In genomic region chr13:98142427-98143156, GRCh38 we compare ENCODE assay signal across 1 cellular context.
A peak's percentile ranks its signal among the peaks of the same experiment; 100 is the strongest.
TF ChIP-seq lines count a peak whose summit lies in the region.

A gene with protein sequence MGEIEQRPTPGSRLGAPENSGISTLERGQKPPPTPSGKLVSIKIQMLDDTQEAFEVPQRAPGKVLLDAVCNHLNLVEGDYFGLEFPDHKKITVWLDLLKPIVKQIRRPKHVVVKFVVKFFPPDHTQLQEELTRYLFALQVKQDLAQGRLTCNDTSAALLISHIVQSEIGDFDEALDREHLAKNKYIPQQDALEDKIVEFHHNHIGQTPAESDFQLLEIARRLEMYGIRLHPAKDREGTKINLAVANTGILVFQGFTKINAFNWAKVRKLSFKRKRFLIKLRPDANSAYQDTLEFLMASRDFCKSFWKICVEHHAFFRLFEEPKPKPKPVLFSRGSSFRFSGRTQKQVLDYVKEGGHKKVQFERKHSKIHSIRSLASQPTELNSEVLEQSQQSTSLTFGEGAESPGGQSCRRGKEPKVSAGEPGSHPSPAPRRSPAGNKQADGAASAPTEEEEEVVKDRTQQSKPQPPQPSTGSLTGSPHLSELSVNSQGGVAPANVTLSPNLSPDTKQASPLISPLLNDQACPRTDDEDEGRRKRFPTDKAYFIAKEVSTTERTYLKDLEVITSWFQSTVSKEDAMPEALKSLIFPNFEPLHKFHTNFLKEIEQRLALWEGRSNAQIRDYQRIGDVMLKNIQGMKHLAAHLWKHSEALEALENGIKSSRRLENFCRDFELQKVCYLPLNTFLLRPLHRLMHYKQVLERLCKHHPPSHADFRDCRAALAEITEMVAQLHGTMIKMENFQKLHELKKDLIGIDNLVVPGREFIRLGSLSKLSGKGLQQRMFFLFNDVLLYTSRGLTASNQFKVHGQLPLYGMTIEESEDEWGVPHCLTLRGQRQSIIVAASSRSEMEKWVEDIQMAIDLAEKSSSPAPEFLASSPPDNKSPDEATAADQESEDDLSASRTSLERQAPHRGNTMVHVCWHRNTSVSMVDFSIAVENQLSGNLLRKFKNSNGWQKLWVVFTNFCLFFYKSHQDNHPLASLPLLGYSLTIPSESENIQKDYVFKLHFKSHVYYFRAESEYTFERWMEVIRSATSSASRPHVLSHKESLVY (plus strand): TSS chr13:98143094. CDS start chr13:98213243, 70,149 bp downstream.

TF ChIP-seq in HepG2, 621 proteins besides CTCF, POLR2A, EP300 and RAD21 (continued from another document and continues in another):
- TF ChIP-seq, protein P1, sequence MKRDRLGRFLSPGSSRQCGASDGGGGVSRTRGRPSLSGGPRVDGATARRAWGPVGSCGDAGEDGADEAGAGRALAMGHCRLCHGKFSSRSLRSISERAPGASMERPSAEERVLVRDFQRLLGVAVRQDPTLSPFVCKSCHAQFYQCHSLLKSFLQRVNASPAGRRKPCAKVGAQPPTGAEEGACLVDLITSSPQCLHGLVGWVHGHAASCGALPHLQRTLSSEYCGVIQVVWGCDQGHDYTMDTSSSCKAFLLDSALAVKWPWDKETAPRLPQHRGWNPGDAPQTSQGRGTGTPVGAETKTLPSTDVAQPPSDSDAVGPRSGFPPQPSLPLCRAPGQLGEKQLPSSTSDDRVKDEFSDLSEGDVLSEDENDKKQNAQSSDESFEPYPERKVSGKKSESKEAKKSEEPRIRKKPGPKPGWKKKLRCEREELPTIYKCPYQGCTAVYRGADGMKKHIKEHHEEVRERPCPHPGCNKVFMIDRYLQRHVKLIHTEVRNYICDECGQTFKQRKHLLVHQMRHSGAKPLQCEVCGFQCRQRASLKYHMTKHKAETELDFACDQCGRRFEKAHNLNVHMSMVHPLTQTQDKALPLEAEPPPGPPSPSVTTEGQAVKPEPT (CRISPR knock-in tag; IDR thresholded peaks at IDR 0.05; ENCODE audit: low read depth), result 0 out of 2 replicates have a peak, but pooled peaks have one; percentile 67
- TF ChIP-seq, protein P2, sequence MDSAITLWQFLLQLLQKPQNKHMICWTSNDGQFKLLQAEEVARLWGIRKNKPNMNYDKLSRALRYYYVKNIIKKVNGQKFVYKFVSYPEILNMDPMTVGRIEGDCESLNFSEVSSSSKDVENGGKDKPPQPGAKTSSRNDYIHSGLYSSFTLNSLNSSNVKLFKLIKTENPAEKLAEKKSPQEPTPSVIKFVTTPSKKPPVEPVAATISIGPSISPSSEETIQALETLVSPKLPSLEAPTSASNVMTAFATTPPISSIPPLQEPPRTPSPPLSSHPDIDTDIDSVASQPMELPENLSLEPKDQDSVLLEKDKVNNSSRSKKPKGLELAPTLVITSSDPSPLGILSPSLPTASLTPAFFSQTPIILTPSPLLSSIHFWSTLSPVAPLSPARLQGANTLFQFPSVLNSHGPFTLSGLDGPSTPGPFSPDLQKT (CRISPR knock-in tag; IDR thresholded peaks at IDR 0.05; ENCODE audit: borderline replicate concordance), result no peak
- TF ChIP-seq ZNF34 (CRISPR knock-in tag; IDR thresholded peaks at IDR 0.05; ENCODE audit: borderline replicate concordance), result 0 out of 2 replicates have a peak, but pooled peaks have one; percentile 84
- TF ChIP-seq NKX3-1 (CRISPR knock-in tag; IDR thresholded peaks at IDR 0.05), result peak; percentile 79
- no peak for TF ChIP-seq ZNF354B (CRISPR knock-in tag; IDR thresholded peaks at IDR 0.05)
- no peak for TF ChIP-seq GPBP1L1 (CRISPR knock-in tag; IDR thresholded peaks at IDR 0.05)
- no peak for TF ChIP-seq ZNF253 (CRISPR knock-in tag; IDR thresholded peaks at IDR 0.05; ENCODE audit: borderline replicate concordance)
- TF ChIP-seq, protein P3, sequence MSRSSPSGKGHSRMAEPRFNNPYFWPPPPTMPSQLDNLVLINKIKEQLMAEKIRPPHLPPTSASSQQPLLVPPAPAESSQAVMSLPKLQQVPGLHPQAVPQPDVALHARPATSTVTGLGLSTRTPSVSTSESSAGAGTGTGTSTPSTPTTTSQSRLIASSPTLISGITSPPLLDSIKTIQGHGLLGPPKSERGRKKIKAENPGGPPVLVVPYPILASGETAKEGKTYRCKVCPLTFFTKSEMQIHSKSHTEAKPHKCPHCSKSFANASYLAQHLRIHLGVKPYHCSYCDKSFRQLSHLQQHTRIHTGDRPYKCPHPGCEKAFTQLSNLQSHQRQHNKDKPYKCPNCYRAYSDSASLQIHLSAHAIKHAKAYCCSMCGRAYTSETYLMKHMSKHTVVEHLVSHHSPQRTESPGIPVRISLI (CRISPR knock-in tag; IDR thresholded peaks at IDR 0.05; ENCODE audit: borderline replicate concordance), result peak; percentile 61
- TF ChIP-seq NCOA5 (CRISPR knock-in tag; IDR thresholded peaks at IDR 0.05), result no peak
- TF ChIP-seq ZNF792 (CRISPR knock-in tag; IDR thresholded peaks at IDR 0.05), result no peak
- TF ChIP-seq SALL1 (CRISPR knock-in tag; IDR thresholded peaks at IDR 0.05), result peak; percentile 43; the same call in 1 of the 2 replicates
- TF ChIP-seq, protein P4, sequence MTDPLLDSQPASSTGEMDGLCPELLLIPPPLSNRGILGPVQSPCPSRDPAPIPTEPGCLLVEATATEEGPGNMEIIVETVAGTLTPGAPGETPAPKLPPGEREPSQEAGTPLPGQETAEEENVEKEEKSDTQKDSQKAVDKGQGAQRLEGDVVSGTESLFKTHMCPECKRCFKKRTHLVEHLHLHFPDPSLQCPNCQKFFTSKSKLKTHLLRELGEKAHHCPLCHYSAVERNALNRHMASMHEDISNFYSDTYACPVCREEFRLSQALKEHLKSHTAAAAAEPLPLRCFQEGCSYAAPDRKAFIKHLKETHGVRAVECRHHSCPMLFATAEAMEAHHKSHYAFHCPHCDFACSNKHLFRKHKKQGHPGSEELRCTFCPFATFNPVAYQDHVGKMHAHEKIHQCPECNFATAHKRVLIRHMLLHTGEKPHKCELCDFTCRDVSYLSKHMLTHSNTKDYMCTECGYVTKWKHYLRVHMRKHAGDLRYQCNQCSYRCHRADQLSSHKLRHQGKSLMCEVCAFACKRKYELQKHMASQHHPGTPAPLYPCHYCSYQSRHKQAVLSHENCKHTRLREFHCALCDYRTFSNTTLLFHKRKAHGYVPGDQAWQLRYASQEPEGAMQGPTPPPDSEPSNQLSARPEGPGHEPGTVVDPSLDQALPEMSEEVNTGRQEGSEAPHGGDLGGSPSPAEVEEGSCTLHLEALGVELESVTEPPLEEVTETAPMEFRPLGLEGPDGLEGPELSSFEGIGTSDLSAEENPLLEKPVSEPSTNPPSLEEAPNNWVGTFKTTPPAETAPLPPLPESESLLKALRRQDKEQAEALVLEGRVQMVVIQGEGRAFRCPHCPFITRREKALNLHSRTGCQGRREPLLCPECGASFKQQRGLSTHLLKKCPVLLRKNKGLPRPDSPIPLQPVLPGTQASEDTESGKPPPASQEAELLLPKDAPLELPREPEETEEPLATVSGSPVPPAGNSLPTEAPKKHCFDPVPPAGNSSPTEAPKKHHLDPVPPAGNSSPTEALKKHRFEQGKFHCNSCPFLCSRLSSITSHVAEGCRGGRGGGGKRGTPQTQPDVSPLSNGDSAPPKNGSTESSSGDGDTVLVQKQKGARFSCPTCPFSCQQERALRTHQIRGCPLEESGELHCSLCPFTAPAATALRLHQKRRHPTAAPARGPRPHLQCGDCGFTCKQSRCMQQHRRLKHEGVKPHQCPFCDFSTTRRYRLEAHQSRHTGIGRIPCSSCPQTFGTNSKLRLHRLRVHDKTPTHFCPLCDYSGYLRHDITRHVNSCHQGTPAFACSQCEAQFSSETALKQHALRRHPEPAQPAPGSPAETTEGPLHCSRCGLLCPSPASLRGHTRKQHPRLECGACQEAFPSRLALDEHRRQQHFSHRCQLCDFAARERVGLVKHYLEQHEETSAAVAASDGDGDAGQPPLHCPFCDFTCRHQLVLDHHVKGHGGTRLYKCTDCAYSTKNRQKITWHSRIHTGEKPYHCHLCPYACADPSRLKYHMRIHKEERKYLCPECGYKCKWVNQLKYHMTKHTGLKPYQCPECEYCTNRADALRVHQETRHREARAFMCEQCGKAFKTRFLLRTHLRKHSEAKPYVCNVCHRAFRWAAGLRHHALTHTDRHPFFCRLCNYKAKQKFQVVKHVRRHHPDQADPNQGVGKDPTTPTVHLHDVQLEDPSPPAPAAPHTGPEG (CRISPR knock-in tag; IDR thresholded peaks at IDR 0.05), result peak; percentile 80
- no peak for TF ChIP-seq ZNF839 (CRISPR knock-in tag; IDR thresholded peaks at IDR 0.05; ENCODE audit: borderline replicate concordance)
- no peak for TF ChIP-seq IKZF1 (IDR thresholded peaks at IDR 0.05)
- TF ChIP-seq ZNF432 (CRISPR knock-in tag; IDR thresholded peaks at IDR 0.05; ENCODE audit: borderline replicate concordance), result no peak
- TF ChIP-seq RERE (CRISPR knock-in tag; IDR thresholded peaks at IDR 0.05; ENCODE audit: low read depth), result no peak
- TF ChIP-seq TOPORS (CRISPR knock-in tag; IDR thresholded peaks at IDR 0.05), result 0 out of 2 replicates have a peak, but pooled peaks have one; percentile 28
- no peak for TF ChIP-seq GRHL1 (CRISPR knock-in tag; conservative IDR thresholded peaks at IDR 0.05)
- peak; percentile 80; the same call in 1 of the 2 replicates for TF ChIP-seq GTF3A (CRISPR knock-in tag; conservative IDR thresholded peaks at IDR 0.05)
- TF ChIP-seq, protein P5, sequence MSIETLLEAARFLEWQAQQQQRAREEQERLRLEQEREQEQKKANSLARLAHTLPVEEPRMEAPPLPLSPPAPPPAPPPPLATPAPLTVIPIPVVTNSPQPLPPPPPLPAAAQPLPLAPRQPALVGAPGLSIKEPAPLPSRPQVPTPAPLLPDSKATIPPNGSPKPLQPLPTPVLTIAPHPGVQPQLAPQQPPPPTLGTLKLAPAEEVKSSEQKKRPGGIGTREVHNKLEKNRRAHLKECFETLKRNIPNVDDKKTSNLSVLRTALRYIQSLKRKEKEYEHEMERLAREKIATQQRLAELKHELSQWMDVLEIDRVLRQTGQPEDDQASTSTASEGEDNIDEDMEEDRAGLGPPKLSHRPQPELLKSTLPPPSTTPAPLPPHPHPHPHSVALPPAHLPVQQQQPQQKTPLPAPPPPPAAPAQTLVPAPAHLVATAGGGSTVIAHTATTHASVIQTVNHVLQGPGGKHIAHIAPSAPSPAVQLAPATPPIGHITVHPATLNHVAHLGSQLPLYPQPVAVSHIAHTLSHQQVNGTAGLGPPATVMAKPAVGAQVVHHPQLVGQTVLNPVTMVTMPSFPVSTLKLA (IDR thresholded peaks at IDR 0.05), result no peak
- peak; percentile 79; the same call in 1 of the 2 replicates for TF ChIP-seq EEA1 (CRISPR knock-in tag; IDR thresholded peaks at IDR 0.05; ENCODE audit: borderline replicate concordance)
- TF ChIP-seq GATA4 (IDR thresholded peaks at IDR 0.05; ENCODE audit: borderline replicate concordance, low read depth), result 0 out of 2 replicates have a peak, but pooled peaks have one; percentile 5
- no peak for TF ChIP-seq TEAD3 (CRISPR knock-in tag; optimal IDR thresholded peaks at IDR 0.05; ENCODE audit: borderline replicate concordance)
- no peak for TF ChIP-seq SP140L (CRISPR knock-in tag; IDR thresholded peaks at IDR 0.05; ENCODE audit: borderline replicate concordance)
- peak; percentile 23; the same call in 1 of the 2 replicates for TF ChIP-seq GABPA (IDR thresholded peaks at IDR 0.05; ENCODE audit: low read depth, low read length)
- peak; percentile 32; the same call in 1 of the 2 replicates for TF ChIP-seq GABPA (CRISPR knock-in tag; IDR thresholded peaks at IDR 0.05; ENCODE audit: low read depth)
